Comparison of ENCODE assay signal across 11 cellular contexts in genomic region chr6:137921823-137922222, GRCh38. TPM values are rescaled to one million over a fixed set of nuclear protein-coding genes. Genes with fewer than 3 reads are reported as not detected.
DNase-seq lines count a peak whose midpoint lies in the region; ATAC-seq and TF ChIP-seq lines count a peak whose summit lies in the region.
"Had no signal": no experiment of that assay in that cellular context is flagged by ENCODE, and none has a peak within 500 bp of the region (broad histone marks: within the 10 kb centered on the region; RNA-seq: fewer than 3 reads in every experiment).

No MANE protein-coding gene starts in this region.

- peaks cover 12% of the 10 kb centered on the region for H3K4me1 ChIP-seq in osteoblast (ENCODE audit: insufficient read depth, low read length)

- H3K79me2 ChIP-seq in osteoblast (ENCODE audit: insufficient read depth, low read length): no peaks in the 10 kb centered on the region

- H3K27ac ChIP-seq in osteoblast (ENCODE audit: low read depth, low read length): no peak overlapping the region

- no peaks in the 10 kb centered on the region for H4K20me1 ChIP-seq in osteoblast (ENCODE audit: insufficient read depth, low read length)

- ATAC-seq in GM21825 (IDR thresholded peaks at IDR 0.05; ENCODE audit: unreplicated experiment): peak; percentile 36
- ATAC-seq: T-helper 17 cell had no signal

- no peak overlapping the region for H2AFZ ChIP-seq in osteoblast (ENCODE audit: low read length)

- H3K9me3 ChIP-seq in osteoblast (ENCODE audit: low read depth, low read length): no peaks in the 10 kb centered on the region

- no peaks in the 10 kb centered on the region for H3K27me3 ChIP-seq in osteoblast (ENCODE audit: insufficient read depth, low read length)

- DNase-seq in DMS53 (lab: John Stamatoyannopoulos, UW): peak; percentile 10
- no peak for DNase-seq in DMS53 treated with DMSO at 0.1 percent for 48 hours (lab: John Stamatoyannopoulos, UW; ENCODE audit: unreplicated experiment)
- peak; percentile 70 for DNase-seq in MV-4-11 (lab: John Stamatoyannopoulos, UW)
- DNase-seq in osteoblast (ENCODE audit: insufficient read length, low spot score, missing footprints): no peak
- DNase-seq in NAMALWA (ENCODE audit: low spot score): no peak
- DNase-seq in NCI-H1930 (lab: John Stamatoyannopoulos, UW): no peak
- DNase-seq in iPS-NIHi7 (ENCODE audit: extremely low spot score): no peak
- DNase-seq: effector CD4-positive, alpha-beta T cell; NCI-H446 treated with DMSO at 0.1 percent for 48 hours; T-helper 17 cell had no signal

- no peak overlapping the region for H3K4me3 ChIP-seq in osteoblast (ENCODE audit: insufficient read depth, low read length)

- TF ChIP-seq CTCF in osteoblast (IDR thresholded peaks at IDR 0.05; ENCODE audit: extremely low read depth, low read depth, low read length): peak; percentile 23

- no peaks in the 10 kb centered on the region for H3K36me3 ChIP-seq in osteoblast (ENCODE audit: insufficient read depth, low read length)

- no peak overlapping the region for H3K4me2 ChIP-seq in osteoblast (ENCODE audit: insufficient read depth, low read length)

RNA-seq across cellular contexts. Expression of gene TNFAIP3, which starts 54.8 kb away (rescaled TPM):
- 8.5 and 10.5 TPM in 2 replicates for total RNA-seq in osteoblast

Comparison
In these comparisons a context has a peak if more than half of its experiments do, and no peak if none do; other contexts are left out.
1. DNase-seq: peak in DMS53 (single experiment) and MV-4-11 (single experiment); none in DMS53 treated with DMSO at 0.1 percent for 48 hours (single experiment), osteoblast (single experiment), NAMALWA (single experiment), NCI-H1930 (0 of 2) and iPS-NIHi7 (single experiment).